27 cellular contexts compared by ENCODE assay signal in the genomic region with DNA sequence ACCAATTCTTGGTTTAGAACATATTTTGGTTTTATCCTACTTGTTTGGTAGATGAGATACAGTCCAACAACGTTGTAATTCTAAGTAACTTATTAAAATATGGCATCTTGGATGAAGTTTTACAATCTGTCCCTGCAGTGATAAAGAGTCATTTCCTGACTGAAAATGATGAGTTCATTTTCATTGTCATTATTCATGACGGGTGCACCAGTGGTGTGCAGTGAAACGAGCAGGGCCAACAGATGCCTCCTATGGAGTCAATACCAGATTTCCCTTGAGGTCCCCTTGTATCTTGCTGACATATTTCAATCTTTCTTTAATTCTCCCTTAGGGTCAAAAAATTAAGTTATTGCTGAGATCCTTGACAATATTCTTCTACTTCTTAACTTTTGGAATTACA.
"Had no signal": no experiment of that assay in that cellular context is flagged by ENCODE, and none has a peak within 500 bp of the region (broad histone marks: within the 10 kb centered on the region; RNA-seq: fewer than 3 reads in every experiment).

No MANE protein-coding gene starts in this region.

- H3K9ac ChIP-seq: parathyroid adenoma had no signal

- H3K79me2 ChIP-seq: parathyroid adenoma had no signal

- ATAC-seq: activated CD4-positive, CD25-positive, alpha-beta regulatory T cell treated with anti-CD3 and anti-CD28 coated beads, Interleukin-2, amount 50 U/mL, for 24 hours; body of pancreas; gastrocnemius medialis; psoas muscle; stimulated activated naive B cell treated with anti-CD40 and anti-IgM and Interleukin-4, amounts not matched to agents 10 μg/mL and 1 μg/mL and 100 μg/mL, for 72 hours had no signal

- H3K27me3 ChIP-seq: adrenal gland, body of pancreas, gastrocnemius medialis, stomach, thyroid gland had no signal

- H2AFZ ChIP-seq: parathyroid adenoma had no signal

- H3K4me1 ChIP-seq: adrenal gland, body of pancreas, gastrocnemius medialis, parathyroid adenoma, psoas muscle, stomach, thyroid gland had no signal

- H3K27ac ChIP-seq: adrenal gland, body of pancreas, gastrocnemius medialis, parathyroid adenoma, psoas muscle, stomach, thyroid gland, VCaP had no signal

- H3K36me3 ChIP-seq: adrenal gland, gastrocnemius medialis, stomach, thyroid gland had no signal

- H3K4me3 ChIP-seq: adrenal gland, body of pancreas, gastrocnemius medialis, psoas muscle, smooth muscle cell, stomach, thyroid gland had no signal

- H3K9me3 ChIP-seq: adrenal gland, body of pancreas, gastrocnemius medialis, psoas muscle, stomach, thyroid gland had no signal

- DNase-seq: activated CD4-positive, alpha-beta T cell treated with anti-CD3 and anti-CD28 coated beads for 48 hours; activated CD4-positive, alpha-beta T cell treated with anti-CD3 and anti-CD28 coated beads, Interleukin-2, amount 50 U/mL, for 48 hours; activated CD8-positive, alpha-beta memory T cell treated with anti-CD3 and anti-CD28 coated beads, Interleukin-2, amount 50 U/mL, for 4 hours; activated effector memory CD4-positive, alpha-beta T cell treated with anti-CD3 and anti-CD28 coated beads, Interleukin-2, amount 50 U/mL, for 16 hours; activated naive CD4-positive, alpha-beta T cell treated with anti-CD3 and anti-CD28 coated beads for 36 hours; activated naive CD8-positive, alpha-beta T cell treated with anti-CD3 and anti-CD28 coated beads for 36 hours; activated T-cell treated with anti-CD3 and anti-CD28 coated beads, Interleukin-2, amount 50 U/mL, for 1 hour; adrenal gland; aorta; body of pancreas; effector CD8-positive, alpha-beta T cell; gastrocnemius medialis; glutamatergic neuron; immature natural killer cell; naive B cell; nephron progenitor cell; nucleus accumbens; psoas muscle; stimulated activated CD4-positive, alpha-beta T cell treated with anti-CD3 and anti-CD28 coated beads, Interleukin-2, amount 100 ng/mL, for 24 hours; stimulated activated naive B cell treated with anti-CD40 and anti-IgM and Interleukin-4, amounts not matched to agents 10 μg/mL and 1 μg/mL and 100 μg/mL, for 72 hours; stomach; T-helper 2 cell; thyroid gland had no signal
